In the genomic region with DNA sequence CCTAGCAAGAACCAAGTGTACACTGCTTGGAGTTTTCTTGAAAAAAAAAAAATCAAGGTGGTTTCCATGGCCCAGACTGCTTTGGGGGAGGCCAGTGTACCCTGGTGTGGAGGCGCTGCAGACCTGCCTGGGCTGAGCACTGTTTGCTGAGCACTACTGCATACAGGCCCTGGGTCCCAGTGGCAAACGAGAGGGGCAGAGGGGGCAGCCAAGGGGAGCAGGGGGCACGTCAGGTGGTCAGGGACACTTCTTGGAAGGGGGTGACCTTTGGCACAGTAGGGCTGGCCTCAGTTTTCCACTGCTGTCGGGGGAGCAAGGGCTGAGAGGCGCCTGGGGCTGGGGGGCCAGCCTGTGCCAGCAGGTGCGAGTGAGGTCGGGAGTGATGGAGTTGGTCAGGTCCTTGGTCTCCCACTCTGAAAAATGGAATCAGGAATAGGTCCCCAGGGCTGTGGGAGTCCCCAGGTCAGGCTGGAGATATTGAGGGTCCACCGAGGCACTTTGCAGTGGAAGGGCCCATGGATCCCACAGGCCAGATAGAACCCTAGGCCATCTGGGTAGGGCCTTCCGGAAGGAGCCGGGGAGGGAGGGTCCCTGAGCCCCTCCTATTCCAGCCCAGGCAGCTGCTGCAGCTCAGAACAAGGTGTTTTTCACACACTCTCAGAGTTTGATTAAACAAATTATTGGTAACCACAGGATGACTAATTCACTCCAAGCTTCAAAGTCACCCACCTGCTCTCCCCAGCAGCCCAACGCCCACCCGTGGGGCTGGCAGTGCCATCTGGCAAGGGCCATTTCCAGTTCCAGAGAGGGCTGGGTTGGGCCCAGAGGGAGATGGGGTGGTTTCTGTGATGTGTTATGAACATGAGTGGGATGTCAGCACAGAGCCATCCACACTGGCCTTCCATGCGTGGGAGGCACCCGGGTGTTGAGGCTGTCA, we compare ENCODE assay signal across 7 cellular contexts. TPM values are rescaled to one million over a fixed set of nuclear protein-coding genes. Genes with fewer than 3 reads are reported as not detected.
DNase-seq lines count a peak whose midpoint lies in the region; TF ChIP-seq lines count a peak whose summit lies in the region.

No MANE protein-coding gene starts in this region.

- H3K27me3 ChIP-seq in fibroblast of lung (ENCODE audit: control insufficient read depth, insufficient read depth, low read length): no peaks in the 10 kb centered on the region

- H3K27ac ChIP-seq in fibroblast of lung (ENCODE audit: insufficient read depth, low read length): no peak overlapping the region

- H3K9ac ChIP-seq in fibroblast of lung (ENCODE audit: insufficient read depth, low read length): no peak overlapping the region

- no peak overlapping the region for H2AFZ ChIP-seq in fibroblast of lung (ENCODE audit: low read length)

- no peaks in the 10 kb centered on the region for H3K9me3 Mint-ChIP-seq in activated CD4-positive, alpha-beta memory T cell treated with anti-CD3 and anti-CD28 coated beads, Interleukin-2, amount 10 ng/mL, durations not matched to agents 7 days and 5 days

- H3K27ac Mint-ChIP-seq in activated CD4-positive, alpha-beta memory T cell treated with anti-CD3 and anti-CD28 coated beads, Interleukin-2, amount 10 ng/mL, durations not matched to agents 7 days and 5 days: peak overlapping the region; percentile 77

- H3K4me2 ChIP-seq in fibroblast of lung (ENCODE audit: extremely low read depth, insufficient read depth, low read length): peak overlapping the region; percentile 39

- H4K20me1 ChIP-seq in fibroblast of lung (ENCODE audit: control insufficient read depth, extremely low read depth, insufficient read depth, low read length): no peaks in the 10 kb centered on the region

- peak overlapping the region; percentile 71 for H3K4me3 Mint-ChIP-seq in activated CD4-positive, alpha-beta memory T cell treated with anti-CD3 and anti-CD28 coated beads, Interleukin-2, amount 10 ng/mL, durations not matched to agents 7 days and 5 days

- H3K27me3 Mint-ChIP-seq in activated CD4-positive, alpha-beta memory T cell treated with anti-CD3 and anti-CD28 coated beads, Interleukin-2, amount 10 ng/mL, durations not matched to agents 7 days and 5 days: peaks cover 1% of the 10 kb centered on the region

- H3K4me3 ChIP-seq in LNCaP clone FGC (ENCODE audit: low read depth, low read length) (peak overlapping the region; percentile 66), fibroblast of lung (replicated peaks in 1 of 4; ENCODE audit: control extremely low read depth in 1 of 4, insufficient read depth in 1 of 4, low read depth in 3 of 4, low read length in 4 of 4) (peak overlapping the region; percentile 40 to 66 (median 52))

- no peaks in the 10 kb centered on the region for H3K36me3 Mint-ChIP-seq in activated CD4-positive, alpha-beta memory T cell treated with anti-CD3 and anti-CD28 coated beads, Interleukin-2, amount 10 ng/mL, durations not matched to agents 7 days and 5 days (ENCODE audit: low read depth)

- no peaks in the 10 kb centered on the region for H3K9me3 ChIP-seq in fibroblast of lung (ENCODE audit: control insufficient read depth, insufficient read depth, low read depth, low read length)

- H3K36me3 ChIP-seq in fibroblast of lung (ENCODE audit: control insufficient read depth, insufficient read depth, low read length): no peaks in the 10 kb centered on the region

- H3K4me1 Mint-ChIP-seq in activated CD4-positive, alpha-beta memory T cell treated with anti-CD3 and anti-CD28 coated beads, Interleukin-2, amount 10 ng/mL, durations not matched to agents 7 days and 5 days: peaks cover 26% of the 10 kb centered on the region

- peaks cover 10% of the 10 kb centered on the region for H3K4me1 ChIP-seq in fibroblast of lung (ENCODE audit: control insufficient read depth, extremely low read depth, insufficient read depth, low read length)

- POLR2A ChIA-PET in activated CD4-positive, alpha-beta memory T cell treated with anti-CD3 and anti-CD28 coated beads, Interleukin-2, amount 10 ng/mL, durations not matched to agents 7 days and 5 days (lab: Charles Lee): interaction anchor here (2.1 to 2.3 kb wide), 2 partner anchors 9 to 113 kb away, joined by 6 to 12 read pairs; a partner anchor contains a TSS

- no peak for DNase-seq in LNCaP clone FGC (ENCODE audit: low read depth)
- DNase-seq in activated CD4-positive, alpha-beta memory T cell treated with anti-CD3 and anti-CD28 coated beads, Interleukin-2, amount 10 ng/mL, durations not matched to agents 7 days and 5 days: no peak
- no peak for DNase-seq in fibroblast of lung (ENCODE audit: low read depth in 2 of 2)
- DNase-seq in stimulated activated CD4-positive, alpha-beta T cell treated with anti-CD3 and anti-CD28 coated beads, Interleukin-1b, Interleukin-23, amount 100 ng/mL, for 24 hours (ENCODE audit: low read depth in 4 of 4, low spot score in 1 of 4): peak in 3 of 4 experiments; percentile 42 to 64 (median 62)
- DNase-seq in NCI-H187 (lab: John Stamatoyannopoulos, UW): no peak
- no peak for DNase-seq in NOMO-1 treated with DMSO at 0.1 percent for 48 hours (lab: John Stamatoyannopoulos, UW; ENCODE audit: unreplicated experiment)
- DNase-seq in epidermal melanocyte (ENCODE audit: insufficient read length, low spot score): no peak

- TF ChIP-seq CTCF in LNCaP clone FGC (IDR thresholded peaks at IDR 0.05; ENCODE audit: control insufficient read depth, extremely low read depth, insufficient read depth) (no peak), fibroblast of lung (conservative IDR thresholded peaks at IDR 0.05 in 1 of 2, IDR thresholded peaks at IDR 0.05 in 1 of 2; ENCODE audit: low read depth in 1 of 2, low read length in 2 of 2) (no peak)

- H3K79me2 ChIP-seq in fibroblast of lung (ENCODE audit: control insufficient read depth, insufficient read depth, low read length): no peaks in the 10 kb centered on the region

- CTCF ChIA-PET in activated CD4-positive, alpha-beta memory T cell treated with anti-CD3 and anti-CD28 coated beads, Interleukin-2, amount 10 ng/mL, durations not matched to agents 7 days and 5 days (lab: Charles Lee): interaction anchor here (0.6 kb wide), 1 partner anchor 488 kb away, joined by 3 read pairs; no protein-coding TSS in a partner anchor

RNA-seq across cellular contexts. Expression of a gene that starts 3.5 kb away (rescaled TPM):
- 10 to 100 TPM; 15.4 to 15.7 TPM for total RNA-seq in activated CD4-positive, alpha-beta memory T cell treated with anti-CD3 and anti-CD28 coated beads, Interleukin-2, amount 10 ng/mL, durations not matched to agents 7 days and 5 days
- 1.7 and 2.1 TPM in 2 replicates for total RNA-seq in fibroblast of lung
- polyA plus RNA-seq in fibroblast of lung: 0.27 and 0.36 TPM in 2 replicates
- polyA plus RNA-seq in fibroblast of lung (2012): 1.7 and 2.5 TPM in 2 replicates
- polyA minus RNA-seq in fibroblast of lung (ENCODE audit: low replicate concordance): 0.86 and 1.0 TPM in 2 replicates

Comparison
In these comparisons a context has a peak if more than half of its experiments do, and no peak if none do; other contexts are left out.
1. DNase-seq: peak in stimulated activated CD4-positive, alpha-beta T cell treated with anti-CD3 and anti-CD28 coated beads, Interleukin-1b, Interleukin-23, amount 100 ng/mL, for 24 hours (3 of 4); none in LNCaP clone FGC (single experiment), activated CD4-positive, alpha-beta memory T cell treated with anti-CD3 and anti-CD28 coated beads, Interleukin-2, amount 10 ng/mL, durations not matched to agents 7 days and 5 days (single experiment), fibroblast of lung (0 of 2), NCI-H187 (0 of 2), NOMO-1 treated with DMSO at 0.1 percent for 48 hours (single experiment) and epidermal melanocyte (single experiment).